ENCODE assay signal across 14 cellular contexts in the genomic region with DNA sequence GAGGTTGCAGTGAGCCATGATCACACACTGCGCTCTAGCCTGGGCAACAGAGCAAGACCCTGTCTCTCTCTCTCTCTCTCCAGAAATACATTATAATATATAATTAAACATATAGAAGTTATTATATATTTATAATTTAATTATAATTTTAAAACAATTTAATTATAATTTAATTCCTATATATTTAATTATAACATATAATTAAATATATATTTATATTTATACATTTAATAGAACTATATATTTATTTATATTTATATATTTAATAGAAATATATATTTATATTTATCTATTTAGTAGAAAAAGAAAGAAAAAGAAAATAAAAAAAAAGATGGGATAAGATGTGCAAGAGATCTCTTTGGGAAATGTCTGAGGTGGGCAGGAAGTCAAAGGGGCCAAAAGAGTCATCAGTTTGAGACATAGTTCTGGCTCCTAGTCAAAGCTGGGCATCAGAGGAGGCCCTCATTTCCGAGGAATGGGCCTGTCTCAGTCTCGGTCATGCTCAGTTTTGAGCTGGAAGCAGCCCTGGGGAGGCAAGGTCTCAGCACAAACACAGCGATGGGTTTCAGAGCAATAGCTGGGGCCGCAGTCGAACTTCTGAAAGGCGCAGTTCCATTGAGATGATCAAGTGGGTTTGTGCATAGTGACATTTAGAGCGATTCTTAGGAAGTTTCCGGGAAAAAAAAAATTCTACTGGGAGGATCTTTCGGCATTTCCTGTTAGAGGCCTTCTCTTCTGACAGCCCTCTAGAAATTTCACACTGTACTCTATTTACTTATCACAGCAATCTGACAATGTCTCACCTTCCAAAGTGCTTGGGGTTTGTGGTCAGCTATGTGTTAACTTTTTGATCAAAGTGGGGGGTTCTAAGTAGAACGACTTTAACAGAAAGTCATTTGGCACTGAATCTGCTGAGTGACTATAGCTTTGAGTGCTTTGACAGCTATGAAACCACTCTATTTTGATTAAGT. TPM values are rescaled to one million over a fixed set of nuclear protein-coding genes. Genes with fewer than 3 reads are reported as not detected.
DNase-seq lines count a peak whose midpoint lies in the region; ATAC-seq lines count a peak whose summit lies in the region.
"Had no signal": no experiment of that assay in that cellular context is flagged by ENCODE, and none has a peak within 500 bp of the region (broad histone marks: within the 10 kb centered on the region; RNA-seq: fewer than 3 reads in every experiment).

No MANE protein-coding gene starts in this region.

- H3K18ac ChIP-seq in mesendoderm (ENCODE audit: low read length): peak overlapping the region; percentile 8

- no peak overlapping the region for H2BK15ac ChIP-seq in mesendoderm (replicated peaks; ENCODE audit: low read depth)

- H3K27me3 Mint-ChIP-seq in CD4-positive, alpha-beta memory T cell: no peaks in the 10 kb centered on the region
- H3K27me3 Mint-ChIP-seq: naive B cell had no signal

- POLR2A ChIA-PET in CD4-positive, alpha-beta memory T cell (lab: Charles Lee; ENCODE audit: partially characterized antibody): interaction anchor here (1.4 to 2.8 kb wide), 2 partner anchors 17 to 18 kb away, joined by 9 to 23 read pairs; no protein-coding TSS in a partner anchor

- no peak overlapping the region for H4K5ac ChIP-seq in mesendoderm (ENCODE audit: low read length)

- H2BK120ac ChIP-seq in mesendoderm (ENCODE audit: low read depth, low read length): no peak overlapping the region

- peak; percentile 74 for ATAC-seq in HG03175 (IDR thresholded peaks at IDR 0.05; ENCODE audit: unreplicated experiment)

- no peaks in the 10 kb centered on the region for H3K79me2 ChIP-seq in mesendoderm (ENCODE audit: control insufficient read depth, insufficient read depth, low read length)

- H3K23ac ChIP-seq in mesendoderm (ENCODE audit: low read length): no peak overlapping the region

- H3K56ac ChIP-seq in mesendoderm (ENCODE audit: low read length): peak overlapping the region; percentile 51

- H3K9ac ChIP-seq in mesendoderm (ENCODE audit: low read length): peak overlapping the region; percentile 8
- H3K9ac ChIP-seq: KMS-11 had no signal

- peak overlapping the region; percentile 70 to 87 (median 85) for H3K27ac Mint-ChIP-seq in CD4-positive, alpha-beta memory T cell

- peaks cover 47% of the 10 kb centered on the region for H3K4me1 ChIP-seq in CD4-positive, alpha-beta memory T cell (ENCODE audit: insufficient read depth, low read length)
- peaks cover 17% of the 10 kb centered on the region for H3K4me1 ChIP-seq in mesendoderm (ENCODE audit: control insufficient read depth, low read depth, low read length)
- H3K4me1 ChIP-seq: transverse colon had no signal

- peak; percentile 71 to 82 (median 77) for DNase-seq in CD4-positive, alpha-beta memory T cell
- DNase-seq in activated T-cell treated with anti-CD3 and anti-CD28 coated beads for 48 hours (ENCODE audit: low read depth): peak; percentile 43
- DNase-seq in mesendoderm: peak; percentile 89
- DNase-seq in NCI-H748 (lab: John Stamatoyannopoulos, UW; ENCODE audit: unreplicated experiment): no peak
- DNase-seq in islet precursor cell: no peak
- DNase-seq in NCI-H1417 treated with DMSO at 0.1 percent for 48 hours (lab: John Stamatoyannopoulos, UW): no peak
- DNase-seq in NCI-H526 treated with DMSO at 0.1 percent for 48 hours (lab: John Stamatoyannopoulos, UW): no peak
- DNase-seq: naive B cell, NCI-H774, T-helper 9 cell, transverse colon had no signal

- peaks cover 11 to 17% (median 14%) of the 10 kb centered on the region in 4 donors for H3K4me1 Mint-ChIP-seq in CD4-positive, alpha-beta memory T cell

- no peak overlapping the region for H4K8ac ChIP-seq in mesendoderm (ENCODE audit: low read depth, low read length)

- no peaks in the 10 kb centered on the region for H3K36me3 Mint-ChIP-seq in CD4-positive, alpha-beta memory T cell
- H3K36me3 Mint-ChIP-seq: naive B cell had no signal

- H3K4ac ChIP-seq in mesendoderm (ENCODE audit: low read depth, low read length): no peak overlapping the region

- CTCF ChIA-PET in CD4-positive, alpha-beta memory T cell (lab: Charles Lee; ENCODE audit: partially characterized antibody): interaction anchor here (1.5 to 2.0 kb wide), 5 partner anchors 11 to 18 kb away, joined by 4 to 17 read pairs (median 7); no protein-coding TSS in a partner anchor

- no peaks in the 10 kb centered on the region for H3K27me3 ChIP-seq in CD4-positive, alpha-beta memory T cell (ENCODE audit: insufficient read depth, low read length)
- H3K27me3 ChIP-seq in mesendoderm (ENCODE audit: insufficient read depth, low read length, poor library complexity): no peaks in the 10 kb centered on the region
- H3K27me3 ChIP-seq: transverse colon had no signal

- no peaks in the 10 kb centered on the region for H3K9me3 ChIP-seq in CD4-positive, alpha-beta memory T cell (ENCODE audit: control insufficient read depth in 1 of 2, low read length in 2 of 2)
- H3K9me3 ChIP-seq: transverse colon had no signal

- H3K27ac ChIP-seq in CD4-positive, alpha-beta memory T cell (ENCODE audit: low read depth, low read length): no peak overlapping the region
- H3K27ac ChIP-seq in mesendoderm (ENCODE audit: low read depth, low read length): no peak overlapping the region
- H3K27ac ChIP-seq: KMS-11, transverse colon had no signal

- H3K36me3 ChIP-seq in CD4-positive, alpha-beta memory T cell (ENCODE audit: insufficient read depth, low read length): no peaks in the 10 kb centered on the region
- no peaks in the 10 kb centered on the region for H3K36me3 ChIP-seq in mesendoderm (ENCODE audit: control insufficient read depth, insufficient read depth, low read length)
- H3K36me3 ChIP-seq: transverse colon had no signal

- H3K79me1 ChIP-seq in mesendoderm (ENCODE audit: low read length): no peaks in the 10 kb centered on the region

- peak overlapping the region in 7 of 8 donors; percentile 43 to 71 (median 62) for H3K4me3 Mint-ChIP-seq in CD4-positive, alpha-beta memory T cell

- no peak overlapping the region for H2AK5ac ChIP-seq in mesendoderm (ENCODE audit: low read length)

- no peak overlapping the region for H2BK5ac ChIP-seq in mesendoderm (ENCODE audit: low read length)

- no peak overlapping the region for H3K4me2 ChIP-seq in mesendoderm (ENCODE audit: low read length)
- H3K4me2 ChIP-seq: KMS-11 had no signal

- H3K9me3 Mint-ChIP-seq in CD4-positive, alpha-beta memory T cell: no peaks in the 10 kb centered on the region
- H3K9me3 Mint-ChIP-seq: naive B cell had no signal

- WGBS in mesendoderm (ENCODE audit: extremely low coverage, insufficient coverage, low lambda C conversion rate): no CpG with 5 or more reads among the region's 11 CpGs

- intact Hi-C loops in CD4-positive, alpha-beta memory T cell (cut with micrococcal nuclease): loop anchor here (1.0 to 5.0 kb wide), 4 partner anchors 14 to 440 kb away; no protein-coding TSS in a partner anchor

- H3K4me3 ChIP-seq in CD4-positive, alpha-beta memory T cell (ENCODE audit: low read length in 2 of 2): peak overlapping the region in 1 of 2 donors; percentile 32
- H3K4me3 ChIP-seq in mesendoderm (ENCODE audit: low read length): no peak overlapping the region
- H3K4me3 ChIP-seq: transverse colon had no signal

RNA-seq across cellular contexts. Expression of gene GZMB, which starts 58.7 kb away (rescaled TPM):
- total RNA-seq in CD4-positive, alpha-beta memory T cell: not detected
- polyA plus RNA-seq in CD4-positive, alpha-beta memory T cell: under 1 TPM; 0.21 to 0.82 TPM
- not detected for polyA plus RNA-seq in mesendoderm (2013, experiment 1 of 2)
- not detected for polyA plus RNA-seq in mesendoderm (2013, experiment 2 of 2)
- total RNA-seq: astrocyte had no signal

Comparison
In these comparisons a context has a peak if more than half of its experiments do, and no peak if none do; other contexts are left out.
1. DNase-seq: peak in CD4-positive, alpha-beta memory T cell (5 of 5), activated T-cell treated with anti-CD3 and anti-CD28 coated beads for 48 hours (single experiment) and mesendoderm (single experiment); none in NCI-H748 (single experiment), islet precursor cell (single experiment), NCI-H1417 treated with DMSO at 0.1 percent for 48 hours (single experiment) and NCI-H526 treated with DMSO at 0.1 percent for 48 hours (single experiment).